15 cellular contexts compared by ENCODE assay signal in genomic region chr10:60869916-60870728, GRCh38.
DNase-seq lines count a peak whose midpoint lies in the region; ATAC-seq, FAIRE-seq and TF ChIP-seq lines count a peak whose summit lies in the region.
"Had no signal": no experiment of that assay in that cellular context is flagged by ENCODE, and none has a peak within 500 bp of the region (broad histone marks: within the 10 kb centered on the region; RNA-seq: fewer than 3 reads in every experiment).

No MANE protein-coding gene starts in this region.

- peaks cover 0 to 11% (median 6%) of the 10 kb centered on the region in 4 experiments; a peak in 3 of 7 replicates for H3K4me1 ChIP-seq in H1 (replicated peaks in 1 of 4; ENCODE audit: control insufficient read depth in 3 of 4, insufficient read depth in 4 of 4, low read length in 3 of 4)
- no peaks in the 10 kb centered on the region for H3K4me1 ChIP-seq in osteoblast (ENCODE audit: insufficient read depth, low read length)
- no peaks in the 10 kb centered on the region for H3K4me1 ChIP-seq in heart left ventricle
- H3K4me1 ChIP-seq: ascending aorta had no signal

- FAIRE-seq in H1 (lab: Jason Lieb, UNC): peak; percentile 72
- FAIRE-seq: islet of Langerhans had no signal

- no peak overlapping the region for H3K14ac ChIP-seq in H1 (ENCODE audit: insufficient read length)

- CTCF ChIA-PET in H1 (lab: Charles Lee; ENCODE audit: partially characterized antibody): interaction anchor here (0.6 to 1.9 kb wide), 9 partner anchors 8 to 1142 kb away, joined by 3 to 13 read pairs (median 4); partner anchors contain the start of gene RHOBTB1

- no peak for TF ChIP-seq POLR2A in H1 (IDR thresholded peaks at IDR 0.05; ENCODE audit: control extremely low read depth in 1 of 2, low read depth in 2 of 2, low read length in 2 of 2)
- no peak for TF ChIP-seq POLR2A in heart left ventricle (IDR thresholded peaks at IDR 0.05)

- DNase-seq in NCI-H1436 (lab: John Stamatoyannopoulos, UW) (peak; percentile 23), NCI-H1436 treated with DMSO at 0.1 percent for 48 hours (lab: John Stamatoyannopoulos, UW) (no peak), OCI-M1 (lab: John Stamatoyannopoulos, UW) (peak; percentile 17), H1 (ENCODE audit: low read depth in 1 of 2, low spot score in 2 of 2) (no peak), osteoblast (ENCODE audit: insufficient read length, low spot score, missing footprints) (no peak), NCI-H510A treated with DMSO at 0.1 percent for 48 hours (lab: John Stamatoyannopoulos, UW) (no peak), heart left ventricle (no peak)
- no peak for DNase-seq in effector CD4-positive, alpha-beta T cell
- DNase-seq: activated CD4-positive, alpha-beta T cell treated with anti-CD3 and anti-CD28 coated beads, Interleukin-2, amount 50 U/mL, for 4 hours; Calu3; foreskin fibroblast; T-helper 2 cell had no signal

- no peak overlapping the region for H4K91ac ChIP-seq in H1 (replicated peaks; ENCODE audit: insufficient read length, low read length)

- no peak overlapping the region for H4K8ac ChIP-seq in H1 (ENCODE audit: extremely low read depth, insufficient read depth, low read length)

- TF ChIP-seq EP300 in H1 (IDR thresholded peaks at IDR 0.05; ENCODE audit: borderline replicate concordance in 1 of 2, low read depth in 2 of 2, low read length in 2 of 2): no peak

- H3K27ac ChIP-seq in H1 (ENCODE audit: low read depth, low read length) (no peak overlapping the region), osteoblast (ENCODE audit: low read depth, low read length) (no peak overlapping the region), heart left ventricle (no peak overlapping the region)
- H3K27ac ChIP-seq: ascending aorta, RWPE1 had no signal

- H2BK20ac ChIP-seq in H1 (ENCODE audit: low read length): no peak overlapping the region

- 0 out of 2 replicates have a peak overlapping the region, but pooled peaks have one; percentile 12 for H2BK5ac ChIP-seq in H1 (ENCODE audit: low read depth, low read length)

- 80% methylated on average over 7 of the region's 7 CpGs; no CpG with 5 or more reads in 1 of the 2 experiments for WGBS in H1 (ENCODE audit: extremely low coverage in 1 of 2, insufficient coverage in 1 of 2, insufficient read length in 1 of 2, insufficient replicate concordance in 2 of 2, low coverage in 1 of 2, low lambda C conversion rate in 2 of 2, missing lambda C conversion rate in 1 of 2), 2 experiments
- 96 to 97% (median 97%) methylated on average over 7 of the region's 7 CpGs for WGBS in heart left ventricle, 4 donors

- POLR2A ChIA-PET in H1 (lab: Charles Lee; ENCODE audit: partially characterized antibody): no interaction called here

- ATAC-seq in heart left ventricle: no peak

- H4K20me1 ChIP-seq in H1 (replicated peaks in 1 of 2; ENCODE audit: control insufficient read depth in 1 of 2, insufficient read depth in 2 of 2, low read length in 2 of 2) (no peaks in the 10 kb centered on the region), osteoblast (ENCODE audit: insufficient read depth, low read length) (no peaks in the 10 kb centered on the region)

- H3K4me2 ChIP-seq in H1 (ENCODE audit: insufficient read depth in 1 of 2, low read depth in 2 of 2, low read length in 2 of 2) (0 out of 4 replicates have a peak overlapping the region, but pooled peaks of 1 of the 2 experiments have one; percentile 17), osteoblast (ENCODE audit: insufficient read depth, low read length) (no peak overlapping the region)

- TF ChIP-seq CTCF in H1 (IDR thresholded peaks at IDR 0.05; ENCODE audit: control extremely low read depth in 1 of 3, insufficient read depth in 1 of 3, low read depth in 1 of 3, low read length in 3 of 3): peak; percentile 35 to 46 (median 44); a peak in 3 of 4 replicates
- TF ChIP-seq CTCF in osteoblast (IDR thresholded peaks at IDR 0.05; ENCODE audit: extremely low read depth, low read depth, low read length): peak; percentile 26
- peak in 3 of 12 donors; percentile 19 to 32 (median 29) for TF ChIP-seq CTCF in heart left ventricle (IDR thresholded peaks at IDR 0.05)

- H3K27me3 ChIP-seq in H1 (replicated peaks in 1 of 4; ENCODE audit: control insufficient read depth in 3 of 4, extremely low read depth in 1 of 4, insufficient read depth in 3 of 4, low read length in 3 of 4) (no peaks in the 10 kb centered on the region), osteoblast (ENCODE audit: insufficient read depth, low read length) (no peaks in the 10 kb centered on the region), heart left ventricle (no peaks in the 10 kb centered on the region)
- H3K27me3 ChIP-seq: ascending aorta had no signal

- H3K4me3 ChIP-seq in H1 (ENCODE audit: extremely low read depth in 1 of 4, insufficient read depth in 2 of 4, low read depth in 3 of 4, low read length in 4 of 4): no peak overlapping the region
- H3K4me3 ChIP-seq in osteoblast (ENCODE audit: insufficient read depth, low read length): no peak overlapping the region
- no peak overlapping the region for H3K4me3 ChIP-seq in heart left ventricle
- H3K4me3 ChIP-seq: ascending aorta had no signal

- H2BK120ac ChIP-seq in H1 (replicated peaks; ENCODE audit: low read depth, low read length): no peak overlapping the region

- H2BK12ac ChIP-seq in H1 (ENCODE audit: low read depth, low read length): no peak overlapping the region

- H3K9me3 ChIP-seq in H1 (ENCODE audit: insufficient read depth in 2 of 2, low read depth in 1 of 2, low read length in 1 of 2) (no peaks in the 10 kb centered on the region), osteoblast (ENCODE audit: low read depth, low read length) (no peaks in the 10 kb centered on the region), heart left ventricle (no peaks in the 10 kb centered on the region)
- H3K9me3 ChIP-seq: ascending aorta had no signal

- H2BK15ac ChIP-seq in H1 (ENCODE audit: low read length): no peak overlapping the region

- no peak overlapping the region for H3K9ac ChIP-seq in H1 (replicated peaks in 1 of 4; ENCODE audit: extremely low read depth in 1 of 4, low read depth in 3 of 4, low read length in 3 of 4)

- H3K23ac ChIP-seq in H1 (ENCODE audit: insufficient read length): no peak overlapping the region

- intact Hi-C loops in heart left ventricle (cut with DNase I): no loop called here

- H3K79me2 ChIP-seq in H1 (ENCODE audit: control insufficient read depth in 1 of 2, insufficient read depth in 2 of 2, low read length in 2 of 2) (no peaks in the 10 kb centered on the region), osteoblast (ENCODE audit: insufficient read depth, low read length) (no peaks in the 10 kb centered on the region)

- no peaks in the 10 kb centered on the region for H3K23me2 ChIP-seq in H1 (ENCODE audit: low read depth, low read length)

- H3K79me1 ChIP-seq in H1 (ENCODE audit: low read depth, low read length): no peaks in the 10 kb centered on the region

- H3K4ac ChIP-seq in H1 (replicated peaks; ENCODE audit: insufficient read length, low read depth, low read length): no peak overlapping the region

- H4K5ac ChIP-seq in H1 (ENCODE audit: insufficient read length, low read depth, low read length): no peak overlapping the region

- H3K18ac ChIP-seq in H1 (ENCODE audit: extremely low read depth, low read length): no peak overlapping the region

- no peak overlapping the region for H2AK5ac ChIP-seq in H1 (ENCODE audit: low read depth, low read length)

- peak; percentile 19 to 33; a peak in 3 of 4 replicates for TF ChIP-seq RAD21 in H1 (IDR thresholded peaks at IDR 0.05 in 1 of 2, conservative IDR thresholded peaks at IDR 0.05 in 1 of 2; ENCODE audit: low read depth in 2 of 2, low read length in 2 of 2)

- H3K36me3 ChIP-seq in H1 (ENCODE audit: control insufficient read depth in 2 of 4, insufficient read depth in 4 of 4, low read length in 3 of 4) (no peaks in the 10 kb centered on the region), osteoblast (ENCODE audit: insufficient read depth, low read length) (peaks cover 3% of the 10 kb centered on the region), heart left ventricle (peaks cover 0 to 65% (median 47%) of the 10 kb centered on the region in 9 donors)

- no peak overlapping the region for H3K56ac ChIP-seq in H1 (replicated peaks; ENCODE audit: insufficient read length, low read depth, low read length)

- no peak overlapping the region; the same call in 1 of the 2 replicates for H2AFZ ChIP-seq in H1 (ENCODE audit: low read length)
- H2AFZ ChIP-seq in osteoblast (ENCODE audit: low read length): no peak overlapping the region

TF ChIP-seq in H1, 55 proteins besides CTCF, POLR2A, EP300 and RAD21:
- TF ChIP-seq CHD2 (IDR thresholded peaks at IDR 0.05; ENCODE audit: low read length) (no peak), POU5F1 (IDR thresholded peaks at IDR 0.05; ENCODE audit: low read depth, low read length) (no peak), MAX (IDR thresholded peaks at IDR 0.05) (no peak), SUZ12 (IDR thresholded peaks at IDR 0.05; ENCODE audit: low read length) (no peak)

Comparison
In these comparisons a context has a peak if more than half of its experiments do, and no peak if none do; other contexts are left out.
1. DNase-seq: peak in NCI-H1436 (single experiment) and OCI-M1 (single experiment); none in NCI-H1436 treated with DMSO at 0.1 percent for 48 hours (single experiment), H1 (0 of 2), osteoblast (single experiment), effector CD4-positive, alpha-beta T cell (single experiment), NCI-H510A treated with DMSO at 0.1 percent for 48 hours (single experiment) and heart left ventricle (0 of 5).